15 cellular contexts compared by ENCODE assay signal in genomic region chr4:26671111-26671510, GRCh38.
"Had no signal": no experiment of that assay in that cellular context is flagged by ENCODE, and none has a peak within 500 bp of the region (broad histone marks: within the 10 kb centered on the region; RNA-seq: fewer than 3 reads in every experiment).

No MANE protein-coding gene starts in this region.

- DNase-seq: activated CD4-positive, alpha-beta T cell treated with anti-CD3 and anti-CD28 coated beads, Interleukin-2, amount 10 ng/mL, durations not matched to agents 24 days and 14 days; activated CD4-positive, CD25-positive, alpha-beta regulatory T cell; activated CD8-positive, alpha-beta T cell treated with anti-CD3 and anti-CD28 coated beads, Interleukin-2, amount 10 ng/mL, durations not matched to agents 7 days and 5 days; activated naive CD4-positive, alpha-beta T cell treated with Interleukin-2 at 50 U/mL for 16 hours; activated naive CD8-positive, alpha-beta T cell treated with anti-CD3 and anti-CD28 coated beads, Interleukin-2, amount 10 ng/mL, durations not matched to agents 7 days and 5 days; activated T-cell treated with anti-CD3 and anti-CD28 coated beads, Interleukin-2, amount 50 U/mL, for 24 hours; amygdala; body of pancreas; dermis blood vessel endothelial cell; effector memory CD4-positive, alpha-beta T cell; esophagus squamous epithelium; mesenchymal stem cell; naive thymus-derived CD4-positive, alpha-beta T cell; stimulated activated naive B cell treated with anti-CD40 and anti-IgM and Interleukin-4, amounts not matched to agents 10 μg/mL and 1 μg/mL and 100 μg/mL, for 72 hours; upper lobe of right lung had no signal
